In the genomic region with DNA sequence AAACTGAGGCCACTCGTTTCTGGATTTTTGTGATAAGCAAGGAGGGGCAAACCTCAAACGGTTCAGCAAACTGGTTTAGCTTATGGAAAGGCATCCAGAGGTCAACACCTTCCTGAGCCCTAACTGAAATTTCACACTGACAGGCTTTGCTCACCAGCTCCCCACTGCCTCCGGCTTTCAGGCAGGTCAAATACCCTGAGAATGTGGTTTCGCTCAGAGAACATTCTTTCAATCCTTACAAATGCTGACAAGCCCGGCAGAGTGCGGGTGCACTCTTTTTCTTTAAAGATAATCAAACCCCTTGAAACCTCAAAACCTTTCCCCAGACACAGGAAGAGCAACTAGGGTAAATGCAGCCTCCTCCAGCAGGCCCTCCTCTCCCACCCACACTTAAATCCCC, we compare ENCODE assay signal across 16 cellular contexts. TPM values are rescaled to one million over a fixed set of nuclear protein-coding genes. Genes with fewer than 3 reads are reported as not detected.
DNase-seq lines count a peak whose midpoint lies in the region; TF ChIP-seq lines count a peak whose summit lies in the region.
"Had no signal": no experiment of that assay in that cellular context is flagged by ENCODE, and none has a peak within 500 bp of the region (broad histone marks: within the 10 kb centered on the region; RNA-seq: fewer than 3 reads in every experiment).

No MANE protein-coding gene starts in this region.

- peaks cover 70% of the 10 kb centered on the region for H3K4me1 Mint-ChIP-seq in activated naive CD4-positive, alpha-beta T cell treated with anti-CD3 and anti-CD28 coated beads, Interleukin-2, amount 50 U/mL, for 24 hours
- H3K4me1 Mint-ChIP-seq in activated CD4-positive, alpha-beta memory T cell treated with anti-CD3 and anti-CD28 coated beads for 36 hours (ENCODE audit: low read depth) = peaks cover 66% of the 10 kb centered on the region

- peak overlapping the region; percentile 90 for H3K27ac Mint-ChIP-seq in activated naive CD4-positive, alpha-beta T cell treated with anti-CD3 and anti-CD28 coated beads, Interleukin-2, amount 50 U/mL, for 24 hours
- H3K27ac Mint-ChIP-seq in activated CD4-positive, alpha-beta memory T cell treated with anti-CD3 and anti-CD28 coated beads for 36 hours = peak overlapping the region; percentile 84

- H3K36me3 ChIP-seq in esophagus squamous epithelium = no peaks in the 10 kb centered on the region
- H3K36me3 ChIP-seq: uterus had no signal

- H3K4me3 ChIP-seq in fibroblast of villous mesenchyme (ENCODE audit: low read depth, low read length) (no peak overlapping the region), esophagus squamous epithelium (no peak overlapping the region)
- H3K4me3 ChIP-seq: PC-9, right atrium auricular region, uterus had no signal

- H3K4me1 ChIP-seq in esophagus squamous epithelium = no peaks in the 10 kb centered on the region
- H3K4me1 ChIP-seq: right atrium auricular region, uterus had no signal

- H3K9me3 ChIP-seq in esophagus squamous epithelium = no peaks in the 10 kb centered on the region
- H3K9me3 ChIP-seq: right atrium auricular region, uterus had no signal

- no peaks in the 10 kb centered on the region for H3K27me3 Mint-ChIP-seq in activated naive CD4-positive, alpha-beta T cell treated with anti-CD3 and anti-CD28 coated beads, Interleukin-2, amount 50 U/mL, for 24 hours
- H3K27me3 Mint-ChIP-seq in activated CD4-positive, alpha-beta memory T cell treated with anti-CD3 and anti-CD28 coated beads for 36 hours = no peaks in the 10 kb centered on the region

- H3K4me3 Mint-ChIP-seq in activated naive CD4-positive, alpha-beta T cell treated with anti-CD3 and anti-CD28 coated beads, Interleukin-2, amount 50 U/mL, for 24 hours = peak overlapping the region; percentile 70
- no peak overlapping the region for H3K4me3 Mint-ChIP-seq in activated CD4-positive, alpha-beta memory T cell treated with anti-CD3 and anti-CD28 coated beads for 36 hours

- H3K9me3 Mint-ChIP-seq in activated naive CD4-positive, alpha-beta T cell treated with anti-CD3 and anti-CD28 coated beads, Interleukin-2, amount 50 U/mL, for 24 hours = peaks cover 4% of the 10 kb centered on the region
- H3K9me3 Mint-ChIP-seq in activated CD4-positive, alpha-beta memory T cell treated with anti-CD3 and anti-CD28 coated beads for 36 hours = no peaks in the 10 kb centered on the region

- DNase-seq in activated naive CD4-positive, alpha-beta T cell treated with Interleukin-2 at 50 U/mL for 16 hours = no peak
- DNase-seq in activated CD4-positive, alpha-beta memory T cell treated with anti-CD3 and anti-CD28 coated beads for 36 hours = no peak
- DNase-seq in fibroblast of villous mesenchyme (ENCODE audit: low read depth) (peak; percentile 82), esophagus squamous epithelium (lab: John Stamatoyannopoulos, UW) (no peak), retina (no peak), SKM-1 (lab: John Stamatoyannopoulos, UW; ENCODE audit: unreplicated experiment) (no peak)
- peak; percentile 39 for DNase-seq in stimulated activated CD8-positive, alpha-beta memory T cell treated with anti-CD3 and anti-CD28 coated beads, Interleukin-4, amount 100 ng/mL, for 48 hours
- DNase-seq: GF-D8, left ventricle myocardium superior, NCI-H2029 treated with DMSO at 0.1 percent for 48 hours, PC-9, uterus had no signal

- H3K27ac ChIP-seq in esophagus squamous epithelium = no peak overlapping the region
- H3K27ac ChIP-seq: HL-60, PC-9, right atrium auricular region, uterus had no signal

- intact Hi-C loops in activated CD4-positive, alpha-beta memory T cell treated with anti-CD3 and anti-CD28 coated beads for 36 hours (cut with micrococcal nuclease) = no loop called here
- intact Hi-C loops in esophagus squamous epithelium (cut with DNase I) = no loop called here

- TF ChIP-seq POLR2A in esophagus squamous epithelium (IDR thresholded peaks at IDR 0.05) = no peak

- no peaks in the 10 kb centered on the region for H3K27me3 ChIP-seq in esophagus squamous epithelium
- H3K27me3 ChIP-seq: right atrium auricular region had no signal

- no peak for TF ChIP-seq CTCF in fibroblast of villous mesenchyme (IDR thresholded peaks at IDR 0.05; ENCODE audit: insufficient read depth, low read depth, low read length)
- TF ChIP-seq CTCF in esophagus squamous epithelium (IDR thresholded peaks at IDR 0.05) = no peak

- POLR2A ChIA-PET in activated CD4-positive, alpha-beta memory T cell treated with anti-CD3 and anti-CD28 coated beads for 36 hours (lab: Charles Lee) = interaction anchor here (0.8 to 1.1 kb wide), 2 partner anchors 62 to 80 kb away, joined by 3 read pairs; no protein-coding TSS in a partner anchor

- H3K36me3 Mint-ChIP-seq in activated naive CD4-positive, alpha-beta T cell treated with anti-CD3 and anti-CD28 coated beads, Interleukin-2, amount 50 U/mL, for 24 hours = peaks cover 10% of the 10 kb centered on the region
- H3K36me3 Mint-ChIP-seq in activated CD4-positive, alpha-beta memory T cell treated with anti-CD3 and anti-CD28 coated beads for 36 hours = peaks cover 11% of the 10 kb centered on the region

- CTCF ChIA-PET in activated CD4-positive, alpha-beta memory T cell treated with anti-CD3 and anti-CD28 coated beads for 36 hours (lab: Charles Lee) = interaction anchor here (0.8 to 1.7 kb wide), 6 partner anchors 12 to 111 kb away, joined by 3 to 5 read pairs (median 4); no protein-coding TSS in a partner anchor

- WGBS in esophagus squamous epithelium, 2 donors = 38 to 60% methylated on average over 2 to 6 of the region's 6 CpGs

RNA-seq across cellular contexts. Expression of gene CD40LG, which starts 41.5 kb away (rescaled TPM):
- total RNA-seq in activated CD4-positive, alpha-beta memory T cell treated with anti-CD3 and anti-CD28 coated beads for 36 hours = 100 to 1,000 TPM; 153 to 155 TPM
- total RNA-seq in fibroblast of villous mesenchyme = not detected in 2 replicates
- total RNA-seq in esophagus squamous epithelium = under 1 TPM in 3 of 4 donors, not detected in 1; 0.13 to 0.67 (median 0.38) TPM
- total RNA-seq: esophagus mucosa, PC-9 had no signal

Comparison
In these comparisons a context has a peak if more than half of its experiments do, and no peak if none do; other contexts are left out.
1. DNase-seq: peak in fibroblast of villous mesenchyme (single experiment) and stimulated activated CD8-positive, alpha-beta memory T cell treated with anti-CD3 and anti-CD28 coated beads, Interleukin-4, amount 100 ng/mL, for 48 hours (single experiment); none in activated naive CD4-positive, alpha-beta T cell treated with Interleukin-2 at 50 U/mL for 16 hours (single experiment), activated CD4-positive, alpha-beta memory T cell treated with anti-CD3 and anti-CD28 coated beads for 36 hours (single experiment), esophagus squamous epithelium (single experiment), retina (single experiment) and SKM-1 (single experiment).
2. RNA of gene CD40LG, which starts 41.5 kb away (total RNA-seq): 153 to 155 TPM in activated CD4-positive, alpha-beta memory T cell treated with anti-CD3 and anti-CD28 coated beads for 36 hours; 0.13 to 0.67 TPM in esophagus squamous epithelium and not detected in fibroblast of villous mesenchyme; every median in the first group is over 10 times any median in the second.